ENCODE assay signal across 28 cellular contexts in genomic region chr1:81806432-81806770, GRCh38. TPM values are rescaled to one million over a fixed set of nuclear protein-coding genes. Genes with fewer than 3 reads are reported as not detected.
DNase-seq lines count a peak whose midpoint lies in the region; ATAC-seq and TF ChIP-seq lines count a peak whose summit lies in the region.
"Had no signal": no experiment of that assay in that cellular context is flagged by ENCODE, and none has a peak within 500 bp of the region (broad histone marks: within the 10 kb centered on the region; RNA-seq: fewer than 3 reads in every experiment).

No MANE protein-coding gene starts in this region.

- H3K4me1 Mint-ChIP-seq in chondrocyte (ENCODE audit: low read depth) (peaks cover 62% of the 10 kb centered on the region), nephron progenitor cell (peaks cover 71% of the 10 kb centered on the region)
- H3K4me1 Mint-ChIP-seq: immature natural killer cell, natural killer cell had no signal

- H3K36me3 ChIP-seq in heart right ventricle = no peaks in the 10 kb centered on the region
- H3K36me3 ChIP-seq in heart left ventricle = no peaks in the 10 kb centered on the region
- H3K36me3 ChIP-seq: sigmoid colon, thyroid gland had no signal

- H3K36me3 Mint-ChIP-seq in chondrocyte (ENCODE audit: low read depth) = no peaks in the 10 kb centered on the region
- no peaks in the 10 kb centered on the region for H3K36me3 Mint-ChIP-seq in nephron progenitor cell (ENCODE audit: low read depth)
- H3K36me3 Mint-ChIP-seq: activated naive CD8-positive, alpha-beta T cell; natural killer cell had no signal

- H3K4me1 ChIP-seq in heart right ventricle = peaks cover 0 to 79% (median 56%) of the 10 kb centered on the region in 9 donors
- H3K4me1 ChIP-seq in heart left ventricle = peaks cover 0 to 69% (median 42%) of the 10 kb centered on the region in 12 donors
- H3K4me1 ChIP-seq: BE2C had no signal

- H3K4me3 Mint-ChIP-seq in chondrocyte (ENCODE audit: unreplicated experiment) (no peak overlapping the region), nephron progenitor cell (peak overlapping the region; percentile 98)
- H3K4me3 Mint-ChIP-seq: activated naive CD8-positive, alpha-beta T cell; immature natural killer cell; natural killer cell; stimulated activated naive CD8-positive, alpha-beta T cell treated with anti-CD3 and anti-CD28 coated beads, Interleukin-15, Interleukin-2, amounts not matched to agents 100 ng/mL and 50 ng/mL, for 24 hours had no signal

- H3K4me3 ChIP-seq in heart right ventricle = peak overlapping the region in 2 of 10 donors; percentile 3 to 5
- no peak overlapping the region for H3K4me3 ChIP-seq in heart left ventricle
- H3K4me3 ChIP-seq: sigmoid colon, SK-N-MC, thyroid gland had no signal

- peak overlapping the region; percentile 53 for H3K27ac Mint-ChIP-seq in chondrocyte (ENCODE audit: unreplicated experiment)
- peak overlapping the region; percentile 97 for H3K27ac Mint-ChIP-seq in nephron progenitor cell
- H3K27ac Mint-ChIP-seq: activated naive CD8-positive, alpha-beta T cell; immature natural killer cell; natural killer cell; progenitor cell of endocrine pancreas; stimulated activated naive CD8-positive, alpha-beta T cell treated with anti-CD3 and anti-CD28 coated beads, Interleukin-15, Interleukin-2, amounts not matched to agents 100 ng/mL and 50 ng/mL, for 24 hours had no signal

- no peak for TF ChIP-seq POLR2A in heart left ventricle (IDR thresholded peaks at IDR 0.05)

- H3K9me3 ChIP-seq in heart right ventricle (no peaks in the 10 kb centered on the region), heart left ventricle (no peaks in the 10 kb centered on the region)
- H3K9me3 ChIP-seq: BE2C, sigmoid colon, thyroid gland had no signal

- DNase-seq in heart right ventricle (no peak), heart left ventricle (no peak), chondrocyte (ENCODE audit: low spot score) (no peak), nephron progenitor cell (no peak), NCI-H2107 treated with DMSO at 0.1 percent for 48 hours (lab: John Stamatoyannopoulos, UW; ENCODE audit: unreplicated experiment) (no peak), hypothalamus (lab: John Stamatoyannopoulos, UW) (no peak)
- DNase-seq in activated CD4-positive, CD25-positive, alpha-beta regulatory T cell treated with anti-CD3 and anti-CD28 coated beads, Interleukin-2, amount 50 U/mL, for 72 hours = no peak
- no peak for DNase-seq in activated naive CD4-positive, alpha-beta T cell (lab: John Stamatoyannopoulos, UW)
- DNase-seq: activated CD4-positive, alpha-beta T cell treated with anti-CD3 and anti-CD28 coated beads, Interleukin-2, amount 50 U/mL, for 1 hour; BE2C; cerebellar nuclear complex; DMS79 treated with DMSO at 0.1 percent for 48 hours; head of caudate nucleus; immature natural killer cell; left ventricle myocardium superior; natural killer cell; NCI-H1048; NCI-H187 treated with DMSO at 0.1 percent for 48 hours; NCI-H69; sigmoid colon; stimulated activated CD4-positive, alpha-beta T cell treated with anti-CD3 and anti-CD28 coated beads, Interleukin-15, amount 100 ng/mL, for 24 hours; T-helper 2 cell; thyroid gland had no signal

- peak overlapping the region in 6 of 10 donors; percentile 21 to 99 (median 72) for H3K27ac ChIP-seq in heart right ventricle
- peak overlapping the region in 4 of 12 donors; percentile 14 to 98 (median 30) for H3K27ac ChIP-seq in heart left ventricle
- H3K27ac ChIP-seq: RWPE1, SK-N-MC had no signal

- WGBS in heart right ventricle, 2 donors = 68 to 70% methylated on average over 2 of the region's 2 CpGs
- 53 to 66% (median 62%) methylated on average over 2 of the region's 2 CpGs for WGBS in heart left ventricle, 4 donors

- intact Hi-C loops in heart right ventricle (cut with DNase I) (loop anchor here in 6 of 10 donors (5.0 to 10.0 kb wide), 8 partner anchors 128 to 502 kb away; no protein-coding TSS in a partner anchor), heart left ventricle (cut with DNase I) (loop anchor here in 9 of 10 donors (10.0 kb wide), 6 partner anchors 118 to 502 kb away; no protein-coding TSS in a partner anchor)

- H3K27me3 Mint-ChIP-seq in chondrocyte (ENCODE audit: low read depth) = no peaks in the 10 kb centered on the region
- peaks cover 3% of the 10 kb centered on the region for H3K27me3 Mint-ChIP-seq in nephron progenitor cell (ENCODE audit: low read depth, poor library complexity)
- H3K27me3 Mint-ChIP-seq: progenitor cell of endocrine pancreas had no signal

- ATAC-seq in heart right ventricle (no peak), heart left ventricle (no peak)
- ATAC-seq: left ventricle myocardium superior, natural killer cell had no signal

- peaks cover 0 to 30% (median 0%) of the 10 kb centered on the region in 7 donors for H3K27me3 ChIP-seq in heart right ventricle
- peaks cover 0 to 17% (median 0%) of the 10 kb centered on the region in 9 donors for H3K27me3 ChIP-seq in heart left ventricle
- H3K27me3 ChIP-seq: BE2C, sigmoid colon, thyroid gland had no signal

- TF ChIP-seq CTCF in heart right ventricle (IDR thresholded peaks at IDR 0.05) (no peak), heart left ventricle (IDR thresholded peaks at IDR 0.05) (no peak), chondrocyte (IDR thresholded peaks at IDR 0.05) (no peak), nephron progenitor cell (IDR thresholded peaks at IDR 0.05) (no peak)

- no peaks in the 10 kb centered on the region for H3K9me3 Mint-ChIP-seq in chondrocyte (ENCODE audit: low read depth)
- no peaks in the 10 kb centered on the region for H3K9me3 Mint-ChIP-seq in nephron progenitor cell
- H3K9me3 Mint-ChIP-seq: stimulated activated naive CD8-positive, alpha-beta T cell treated with anti-CD3 and anti-CD28 coated beads, Interleukin-15, Interleukin-2, amounts not matched to agents 100 ng/mL and 50 ng/mL, for 24 hours had no signal

RNA-seq across cellular contexts. Expression of gene ADGRL2, which starts 5.7 kb away (rescaled TPM):
- 10 to 100 TPM; 40.0 to 58.7 (median 49.3) TPM for total RNA-seq in heart right ventricle
- 10 to 100 TPM; 22.2 to 26.9 TPM for polyA plus RNA-seq in heart right ventricle
- 10 to 100 TPM; 49.7 to 82.8 (median 58.4) TPM for total RNA-seq in heart left ventricle
- polyA plus RNA-seq in heart left ventricle = 10 to 100 TPM; 16.9 to 45.0 TPM
- total RNA-seq in chondrocyte = 51.2 to 64.2 TPM (median 54.1 TPM) in 3 replicates
- total RNA-seq: natural killer cell had no signal
- polyA plus RNA-seq: immature natural killer cell had no signal
